In genomic region chr17:76354747-76355310, GRCh38 we compare ENCODE assay signal across 8 cellular contexts.
DNase-seq lines count a peak whose midpoint lies in the region; ATAC-seq and TF ChIP-seq lines count a peak whose summit lies in the region.

No MANE protein-coding gene starts in this region.

- no peak for TF ChIP-seq CTCF in RWPE1 (conservative IDR thresholded peaks at IDR 0.05; ENCODE audit: low read depth)

- CTCF ChIA-PET in RWPE1 (lab: Yijun Ruan, JAX), result interaction anchor here (0.6 kb wide), 1 partner anchor 17 kb away, joined by 9 read pairs; no protein-coding TSS in a partner anchor

- peak overlapping the region; percentile 92 for H3K27ac ChIP-seq in RWPE1

- ATAC-seq in GM21576 (IDR thresholded peaks at IDR 0.05; ENCODE audit: unreplicated experiment), result no peak
- ATAC-seq in HG03571 (IDR thresholded peaks at IDR 0.05; ENCODE audit: unreplicated experiment), result no peak

- POLR2A ChIA-PET in RWPE1 (lab: Yijun Ruan, JAX; ENCODE audit: low non-redundant PET), result interaction anchor here (0.7 kb wide), 1 partner anchor 30 kb away, joined by 10 read pairs; the partner anchor contains the start of gene SPHK1

- DNase-seq in stimulated activated CD4-positive, alpha-beta T cell treated with anti-CD3 and anti-CD28 coated beads, Interleukin-15, amount 100 ng/mL, for 24 hours, result peak; percentile 7
- DNase-seq in stimulated activated CD4-positive, alpha-beta T cell treated with anti-CD3 and anti-CD28 coated beads, Interleukin-2, amount 100 ng/mL, for 48 hours, result no peak
- DNase-seq in RWPE1 (ENCODE audit: low spot score), result no peak
- DNase-seq in glomerular visceral epithelial cell (ENCODE audit: extremely low spot score), result peak; percentile 19
- DNase-seq in NCI-H1694 treated with DMSO at 0.1 percent for 48 hours (lab: John Stamatoyannopoulos, UW), result no peak
- DNase-seq in superior temporal gyrus (ENCODE audit: extremely low spot score), result no peak

Comparison
In these comparisons a context has a peak if more than half of its experiments do, and no peak if none do; other contexts are left out.
1. DNase-seq: peak in stimulated activated CD4-positive, alpha-beta T cell treated with anti-CD3 and anti-CD28 coated beads, Interleukin-15, amount 100 ng/mL, for 24 hours (single experiment) and glomerular visceral epithelial cell (single experiment); none in stimulated activated CD4-positive, alpha-beta T cell treated with anti-CD3 and anti-CD28 coated beads, Interleukin-2, amount 100 ng/mL, for 48 hours (0 of 2), RWPE1 (single experiment), NCI-H1694 treated with DMSO at 0.1 percent for 48 hours (single experiment) and superior temporal gyrus (single experiment).